ENCODE assay signal across 25 cellular contexts in genomic region chr3:35718921-35719320, GRCh38.
"Had no signal": no experiment of that assay in that cellular context is flagged by ENCODE, and none has a peak within 500 bp of the region (broad histone marks: within the 10 kb centered on the region; RNA-seq: fewer than 3 reads in every experiment).

No MANE protein-coding gene starts in this region.

- H3K4me3 ChIP-seq: colonic mucosa, coronary artery, dorsolateral prefrontal cortex, esophagus muscularis mucosa, esophagus squamous epithelium, gastrocnemius medialis, gastroesophageal sphincter, heart left ventricle, heart right ventricle had no signal

- H3K4me1 ChIP-seq: colonic mucosa, esophagus muscularis mucosa, esophagus squamous epithelium, foreskin keratinocyte, gastrocnemius medialis, gastroesophageal sphincter, heart left ventricle, heart right ventricle had no signal

- H3K27me3 Mint-ChIP-seq: dendritic cell treated with granulocyte-macrophage colony-stimulating factor and Interleukin-4, amounts not matched to agents 40 ng/mL and 50 ng/mL, for 4 days; effector memory CD8-positive, alpha-beta T cell had no signal

- H3K9me3 Mint-ChIP-seq: dendritic cell treated with granulocyte-macrophage colony-stimulating factor and Interleukin-4, amounts not matched to agents 40 ng/mL and 50 ng/mL, for 4 days; endodermal cell had no signal

- H3K9me3 ChIP-seq: colonic mucosa, esophagus muscularis mucosa, esophagus squamous epithelium, gastrocnemius medialis, gastroesophageal sphincter, heart left ventricle, heart right ventricle had no signal

- DNase-seq: colonic mucosa; cortex of kidney; dermis blood vessel endothelial cell; dorsolateral prefrontal cortex; effector CD4-positive, alpha-beta T cell; effector CD8-positive, alpha-beta T cell; effector memory CD4-positive, alpha-beta T cell; effector memory CD8-positive, alpha-beta T cell; endodermal cell; erythroblast; esophagus squamous epithelium; foreskin fibroblast; foreskin keratinocyte; foreskin melanocyte; gastrocnemius medialis; glutamatergic neuron; head of caudate nucleus; heart left ventricle; heart right ventricle had no signal

- H3K27ac ChIP-seq: colonic mucosa, coronary artery, epithelial cell of prostate, esophagus muscularis mucosa, esophagus squamous epithelium, foreskin keratinocyte, gastroesophageal sphincter, heart left ventricle, heart right ventricle had no signal

- H3K27ac Mint-ChIP-seq: dendritic cell treated with granulocyte-macrophage colony-stimulating factor and Interleukin-4, amounts not matched to agents 40 ng/mL and 50 ng/mL, for 4 days; effector memory CD8-positive, alpha-beta T cell; endodermal cell had no signal

- H3K27me3 ChIP-seq: colonic mucosa, dorsolateral prefrontal cortex, esophagus muscularis mucosa, esophagus squamous epithelium, foreskin keratinocyte, gastrocnemius medialis had no signal

- H3K4me1 Mint-ChIP-seq: endodermal cell had no signal

- ATAC-seq: effector memory CD8-positive, alpha-beta T cell; esophagus mucosa; foreskin keratinocyte; gastrocnemius medialis; gastroesophageal sphincter; heart left ventricle; heart right ventricle had no signal

- H3K36me3 ChIP-seq: colonic mucosa, esophagus muscularis mucosa, esophagus squamous epithelium, gastroesophageal sphincter, heart left ventricle, heart right ventricle had no signal

- H3K4me3 Mint-ChIP-seq: dendritic cell treated with granulocyte-macrophage colony-stimulating factor and Interleukin-4, amounts not matched to agents 40 ng/mL and 50 ng/mL, for 4 days; effector memory CD8-positive, alpha-beta T cell; endodermal cell had no signal
